20 cellular contexts compared by ENCODE assay signal in genomic region chr1:165869343-165869742, GRCh38. TPM values are rescaled to one million over a fixed set of nuclear protein-coding genes. Genes with fewer than 3 reads are reported as not detected.
DNase-seq lines count a peak whose midpoint lies in the region; ATAC-seq and TF ChIP-seq lines count a peak whose summit lies in the region.
"Had no signal": no experiment of that assay in that cellular context is flagged by ENCODE, and none has a peak within 500 bp of the region (broad histone marks: within the 10 kb centered on the region; RNA-seq: fewer than 3 reads in every experiment).

No MANE protein-coding gene starts in this region.

- H3K4me3 ChIP-seq in fibroblast of lung (replicated peaks in 1 of 4; ENCODE audit: control extremely low read depth in 1 of 4, insufficient read depth in 1 of 4, low read depth in 3 of 4, low read length in 4 of 4) (no peak overlapping the region), retinal pigment epithelial cell (ENCODE audit: low read length) (no peak overlapping the region), prostate gland (no peak overlapping the region)
- H3K4me3 ChIP-seq: body of pancreas, ovary, testis had no signal

- H3K27ac ChIP-seq in fibroblast of lung (ENCODE audit: insufficient read depth, low read length) = no peak overlapping the region
- no peak overlapping the region for H3K27ac ChIP-seq in prostate gland
- H3K27ac ChIP-seq: body of pancreas, C4-2B, ovary, testis had no signal

- H4K20me1 ChIP-seq in fibroblast of lung (ENCODE audit: control insufficient read depth, extremely low read depth, insufficient read depth, low read length) = no peaks in the 10 kb centered on the region

- H3K4me1 ChIP-seq in fibroblast of lung (ENCODE audit: control insufficient read depth, extremely low read depth, insufficient read depth, low read length) (no peaks in the 10 kb centered on the region), prostate gland (replicated peaks) (no peaks in the 10 kb centered on the region)
- H3K4me1 ChIP-seq: testis had no signal

- H3K9ac ChIP-seq in fibroblast of lung (ENCODE audit: insufficient read depth, low read length) = no peak overlapping the region

- peaks cover 80% of the 10 kb centered on the region for H3K79me2 ChIP-seq in fibroblast of lung (ENCODE audit: control insufficient read depth, insufficient read depth, low read length)

- H2AFZ ChIP-seq in fibroblast of lung (ENCODE audit: low read length) = no peak overlapping the region

- DNase-seq in ELR (ENCODE audit: low read depth) (peak; percentile 17), fibroblast of lung (ENCODE audit: low read depth in 2 of 2) (no peak), retinal pigment epithelial cell (ENCODE audit: low read depth) (no peak), NCI-H146 treated with DMSO at 0.1 percent for 48 hours (lab: John Stamatoyannopoulos, UW; ENCODE audit: unreplicated experiment) (no peak), NCI-H2227 treated with DMSO at 0.1 percent for 48 hours (lab: John Stamatoyannopoulos, UW) (no peak), prostate gland (ENCODE audit: low spot score) (no peak), GM13976 (ENCODE audit: low spot score) (no peak)
- DNase-seq: activated CD4-positive, alpha-beta T cell treated with anti-CD3 and anti-CD28 coated beads, Interleukin-2, amount 50 U/mL, for 1 hour; activated naive CD4-positive, alpha-beta T cell treated with anti-CD3 and anti-CD28 coated beads, Interleukin-2, amount 50 U/mL, for 16 hours; activated T-cell treated with anti-CD3 and anti-CD28 coated beads, Interleukin-2, amount 50 U/mL, for 24 hours; body of pancreas; DMS 273 treated with DMSO at 0.1 percent for 48 hours; NCI-H1694 treated with DMSO at 0.1 percent for 48 hours; NCI-H226; ovary; RPMI8226; SW 1271; testis had no signal

- H3K9me3 ChIP-seq in fibroblast of lung (ENCODE audit: control insufficient read depth, insufficient read depth, low read depth, low read length) (no peaks in the 10 kb centered on the region), prostate gland (no peaks in the 10 kb centered on the region)
- H3K9me3 ChIP-seq: body of pancreas, ovary, testis had no signal

- H3K27me3 ChIP-seq in fibroblast of lung (ENCODE audit: control insufficient read depth, insufficient read depth, low read length) (no peaks in the 10 kb centered on the region), prostate gland (replicated peaks; ENCODE audit: insufficient read depth) (no peaks in the 10 kb centered on the region)
- H3K27me3 ChIP-seq: body of pancreas, ovary, testis had no signal

- H3K36me3 ChIP-seq in fibroblast of lung (ENCODE audit: control insufficient read depth, insufficient read depth, low read length) (no peaks in the 10 kb centered on the region), prostate gland (no peaks in the 10 kb centered on the region)
- H3K36me3 ChIP-seq: ovary had no signal

- ATAC-seq in SK-N-SH treated with all-trans-retinoic acid at 6 μM for 48 hours = peak; percentile 74; the same call in 2 of the 3 replicates
- ATAC-seq: body of pancreas had no signal

- TF ChIP-seq POLR2A in prostate gland (IDR thresholded peaks at IDR 0.05) = no peak

- peak; percentile 7 to 38 for TF ChIP-seq CTCF in fibroblast of lung (conservative IDR thresholded peaks at IDR 0.05 in 1 of 2, IDR thresholded peaks at IDR 0.05 in 1 of 2; ENCODE audit: low read depth in 1 of 2, low read length in 2 of 2)
- TF ChIP-seq CTCF in retinal pigment epithelial cell (conservative IDR thresholded peaks at IDR 0.05; ENCODE audit: low read depth, low read length) = peak; percentile 46
- no peak for TF ChIP-seq CTCF in prostate gland (IDR thresholded peaks at IDR 0.05)
- no peak for TF ChIP-seq CTCF in GM13976 (IDR thresholded peaks at IDR 0.05; ENCODE audit: borderline replicate concordance, control extremely low read depth, extremely low read depth, insufficient read depth, missing control alignments)

- intact Hi-C loops in prostate gland (cut with DNase I) = no loop called here

- 93% methylated on average over 5 of the region's 5 CpGs for WGBS in prostate gland

- in situ Hi-C loops in GM13976 (cut with MboI; ENCODE audit: low sequenced_read_pairs, unreplicated experiment) = no loop called here

- no peak overlapping the region for H3K4me2 ChIP-seq in fibroblast of lung (ENCODE audit: extremely low read depth, insufficient read depth, low read length)

TF ChIP-seq in SK-N-SH treated with all-trans-retinoic acid at 6 μM for 48 hours, 23 proteins besides CTCF, POLR2A, EP300 and RAD21 (continues in another document):
- TF ChIP-seq OSR1 (CRISPR knock-in tag; IDR thresholded peaks at IDR 0.05) (no peak), ZFP30 (CRISPR knock-in tag; IDR thresholded peaks at IDR 0.05) (no peak), SNAI2 (CRISPR knock-in tag; IDR thresholded peaks at IDR 0.05) (no peak), TCF4 (CRISPR knock-in tag; IDR thresholded peaks at IDR 0.05; ENCODE audit: borderline replicate concordance) (no peak), PPARA (CRISPR knock-in tag; IDR thresholded peaks at IDR 0.05; ENCODE audit: borderline replicate concordance) (no peak), ESRRG (CRISPR knock-in tag; IDR thresholded peaks at IDR 0.05) (no peak), TSHZ2 (CRISPR knock-in tag; IDR thresholded peaks at IDR 0.05) (no peak), ZFP3 (CRISPR knock-in tag; IDR thresholded peaks at IDR 0.05) (no peak), ZNF70 (CRISPR knock-in tag; IDR thresholded peaks at IDR 0.05) (no peak), ARNTL (CRISPR knock-in tag; IDR thresholded peaks at IDR 0.05; ENCODE audit: borderline replicate concordance, low read depth) (no peak), GLIS3 (CRISPR knock-in tag; IDR thresholded peaks at IDR 0.05) (no peak), ZNF8 (CRISPR knock-in tag; IDR thresholded peaks at IDR 0.05) (no peak), TOX (CRISPR knock-in tag; IDR thresholded peaks at IDR 0.05; ENCODE audit: borderline replicate concordance) (no peak), ZNF565 (CRISPR knock-in tag; conservative IDR thresholded peaks at IDR 0.05; ENCODE audit: low read depth) (no peak), CSRNP3 (CRISPR knock-in tag; IDR thresholded peaks at IDR 0.05) (no peak), BACH2 (CRISPR knock-in tag; IDR thresholded peaks at IDR 0.05; ENCODE audit: borderline replicate concordance) (no peak), RARB (CRISPR knock-in tag; IDR thresholded peaks at IDR 0.05) (no peak), POU6F1 (CRISPR knock-in tag; IDR thresholded peaks at IDR 0.05; ENCODE audit: borderline replicate concordance, low read depth) (no peak), ZC3H10 (CRISPR knock-in tag; IDR thresholded peaks at IDR 0.05) (no peak)

RNA-seq across cellular contexts. Expression of gene UCK2, which starts 41.9 kb away (rescaled TPM):
- 47.8 and 95.1 TPM in 2 replicates for total RNA-seq in fibroblast of lung
- 83.1 and 99.0 TPM in 2 replicates for polyA plus RNA-seq in fibroblast of lung
- 70.8 and 95.7 TPM in 2 replicates for polyA plus RNA-seq in fibroblast of lung (2012)
- 87.6 and 123 TPM in 2 replicates for polyA minus RNA-seq in fibroblast of lung (ENCODE audit: low replicate concordance)
- 10 to 100 TPM; 23.8 to 25.9 TPM for total RNA-seq in prostate gland

Comparison
In these comparisons a context has a peak if more than half of its experiments do, and no peak if none do; other contexts are left out.
1. CTCF ChIP-seq: peak in fibroblast of lung (2 of 2) and retinal pigment epithelial cell (single experiment); none in prostate gland (0 of 4) and GM13976 (single experiment).